Comparison of ENCODE assay signal across 10 cellular contexts in the genomic region with DNA sequence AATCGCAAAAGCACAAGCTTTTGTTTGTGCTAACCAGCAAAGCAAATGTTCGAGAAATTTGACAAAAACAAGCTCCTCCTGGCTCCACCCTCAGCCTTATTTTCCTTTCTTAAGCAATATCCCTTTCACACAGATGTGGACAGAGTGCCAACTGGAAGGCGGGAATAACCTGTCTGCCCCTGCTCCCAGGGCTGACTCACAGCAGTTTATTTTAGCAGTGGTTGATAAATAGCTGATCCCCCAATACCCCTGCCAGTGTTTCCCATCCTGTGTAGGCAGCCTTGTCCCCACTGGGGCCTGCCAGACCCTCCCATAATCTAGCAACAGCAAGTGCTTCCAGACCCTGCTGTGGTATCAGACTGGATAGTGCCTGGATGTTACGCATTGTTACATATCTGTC. TPM values are rescaled to one million over a fixed set of nuclear protein-coding genes. Genes with fewer than 3 reads are reported as not detected.
A peak's percentile ranks its signal among the peaks of the same experiment; 100 is the strongest.
DNase-seq lines count a peak whose midpoint lies in the region; ATAC-seq and TF ChIP-seq lines count a peak whose summit lies in the region.
"Had no signal": no experiment of that assay in that cellular context is flagged by ENCODE, and none has a peak within 500 bp of the region (broad histone marks: within the 10 kb centered on the region; RNA-seq: fewer than 3 reads in every experiment).

No MANE protein-coding gene starts in this region.

- TF ChIP-seq RAD21 in IMR-90 (IDR thresholded peaks at IDR 0.05; ENCODE audit: low read length) = no peak

- peak overlapping the region; percentile 48 for H3K4me2 ChIP-seq in IMR-90 (ENCODE audit: low read depth, low read length)

- peak overlapping the region; percentile 86 for H2BK120ac ChIP-seq in IMR-90 (ENCODE audit: low read depth, low read length)

- peak overlapping the region; percentile 29 for H3K9ac ChIP-seq in IMR-90 (ENCODE audit: low read depth, low read length)

- no peak overlapping the region for H3K4me3 ChIP-seq in IMR-90 (ENCODE audit: insufficient read depth, low read depth, low read length)
- H3K4me3 ChIP-seq in coronary artery = peak overlapping the region; percentile 19
- H3K4me3 ChIP-seq in right lobe of liver = no peak overlapping the region
- H3K4me3 ChIP-seq in suprapubic skin = no peak overlapping the region

- POLR2A ChIA-PET in IMR-90 (lab: Charles Lee; ENCODE audit: unreplicated experiment) (no interaction called here), GM10248 (lab: Yijun Ruan, JAX) (no interaction called here)

- BruUV-seq in IMR-90 (replicated peaks; lab: Mats Ljungman, UMichigan) = no TSS peak

- H3K27me3 ChIP-seq in IMR-90 (ENCODE audit: control insufficient read depth, insufficient read depth, low read length) (no peaks in the 10 kb centered on the region), right lobe of liver (no peaks in the 10 kb centered on the region), suprapubic skin (no peaks in the 10 kb centered on the region)

- intact Hi-C loops in IMR-90 (cut with micrococcal nuclease) = loop anchor here (5.0 kb wide), 1 partner anchor 144 kb away; no protein-coding TSS in a partner anchor
- intact Hi-C loops in right lobe of liver (cut with DNase I) = no loop called here

- peak overlapping the region; percentile 86 for H3K23ac ChIP-seq in IMR-90 (ENCODE audit: low read depth, low read length)

- H3K56ac ChIP-seq in IMR-90 (ENCODE audit: extremely low read depth, insufficient read depth, low read length) = peak overlapping the region; percentile 40

- H3K9me3 Mint-ChIP-seq in activated naive CD8-positive, alpha-beta T cell treated with anti-CD3 and anti-CD28 coated beads, Interleukin-2, amount 50 U/mL, for 24 hours = no peaks in the 10 kb centered on the region

- H3K36me3 ChIP-seq in IMR-90 (ENCODE audit: control insufficient read depth, insufficient read depth, low read length) (peaks cover 4% of the 10 kb centered on the region), right lobe of liver (no peaks in the 10 kb centered on the region), suprapubic skin (no peaks in the 10 kb centered on the region)

- H3K27me3 Mint-ChIP-seq in activated naive CD8-positive, alpha-beta T cell treated with anti-CD3 and anti-CD28 coated beads, Interleukin-2, amount 50 U/mL, for 24 hours = no peaks in the 10 kb centered on the region

- TF ChIP-seq POLR2A in IMR-90 (IDR thresholded peaks at IDR 0.05; ENCODE audit: low read depth, low read length) (no peak), right lobe of liver (IDR thresholded peaks at IDR 0.05) (no peak), suprapubic skin (IDR thresholded peaks at IDR 0.05) (no peak), GM18505 (IDR thresholded peaks at IDR 0.05; ENCODE audit: borderline replicate concordance, extremely low read depth, insufficient read depth, insufficient read length) (no peak)

- peak overlapping the region; percentile 16 to 86 for H4K8ac ChIP-seq in IMR-90 (ENCODE audit: low read depth in 2 of 2, low read length in 2 of 2)

- peak overlapping the region; percentile 60 for H4K91ac ChIP-seq in IMR-90 (ENCODE audit: insufficient read depth, low read depth, low read length)

- H3K14ac ChIP-seq in IMR-90 (replicated peaks; ENCODE audit: low read depth, low read length) = peak overlapping the region; percentile 92

- in situ Hi-C loops in IMR-90 (cut with MboI; ENCODE audit: low sequenced_read_pairs) = no loop called here

- peak overlapping the region; percentile 82 for H2AK5ac ChIP-seq in IMR-90 (ENCODE audit: low read depth, low read length)

- no peak for TF ChIP-seq EP300 in suprapubic skin (IDR thresholded peaks at IDR 0.05)

- H2BK15ac ChIP-seq in IMR-90 (ENCODE audit: low read depth, low read length) = peak overlapping the region; percentile 50; the same call in 2 of the 3 replicates

- H3K4ac ChIP-seq in IMR-90 (ENCODE audit: low read depth, low read length) = peak overlapping the region; percentile 90

- H4K5ac ChIP-seq in IMR-90 (ENCODE audit: low read depth, low read length) = peak overlapping the region; percentile 59

- no peaks in the 10 kb centered on the region for H3K4me1 Mint-ChIP-seq in activated naive CD8-positive, alpha-beta T cell treated with anti-CD3 and anti-CD28 coated beads, Interleukin-2, amount 50 U/mL, for 24 hours

- H3K9me1 ChIP-seq in IMR-90 (ENCODE audit: insufficient read depth, low read length) = peaks cover 44% of the 10 kb centered on the region

- H3K4me3 Mint-ChIP-seq in activated naive CD8-positive, alpha-beta T cell treated with anti-CD3 and anti-CD28 coated beads, Interleukin-2, amount 50 U/mL, for 24 hours = no peak overlapping the region

- H3K27ac Mint-ChIP-seq in activated naive CD8-positive, alpha-beta T cell treated with anti-CD3 and anti-CD28 coated beads, Interleukin-2, amount 50 U/mL, for 24 hours = no peak overlapping the region

- H3K79me1 ChIP-seq in IMR-90 (ENCODE audit: low read depth in 1 of 2, low read length in 2 of 2) = peaks cover 43 to 85% of the 10 kb centered on the region in 2 experiments

- H3K4me1 ChIP-seq in IMR-90 (ENCODE audit: control insufficient read depth, insufficient read depth, low read length) = peaks cover 40% of the 10 kb centered on the region
- peaks cover 0 to 10% (median 0%) of the 10 kb centered on the region in 4 donors for H3K4me1 ChIP-seq in right lobe of liver
- H3K4me1 ChIP-seq in suprapubic skin = peaks cover 45% of the 10 kb centered on the region

- peak overlapping the region; percentile 67 for H3K18ac ChIP-seq in IMR-90 (ENCODE audit: low read depth, low read length)

- ATAC-seq in IMR-90 (ENCODE audit: low read depth) (peak; percentile 65), right lobe of liver (peak; percentile 78 to 95 (median 87)), GM18505 (IDR thresholded peaks at IDR 0.05; ENCODE audit: unreplicated experiment) (no peak), GM19455 (IDR thresholded peaks at IDR 0.05; ENCODE audit: unreplicated experiment) (no peak)
- ATAC-seq in activated naive CD8-positive, alpha-beta T cell treated with anti-CD3 and anti-CD28 coated beads, Interleukin-2, amount 50 U/mL, for 24 hours = no peak

- peak overlapping the region; percentile 73 for H2BK20ac ChIP-seq in IMR-90 (ENCODE audit: low read depth, low read length)

- TF ChIP-seq CTCF in IMR-90 (conservative IDR thresholded peaks at IDR 0.05; ENCODE audit: low read depth, low read length) = no peak
- TF ChIP-seq CTCF in coronary artery (IDR thresholded peaks at IDR 0.05) = no peak
- TF ChIP-seq CTCF in right lobe of liver (IDR thresholded peaks at IDR 0.05) = no peak
- no peak for TF ChIP-seq CTCF in suprapubic skin (IDR thresholded peaks at IDR 0.05)
- no peak for TF ChIP-seq CTCF in GM10248 (IDR thresholded peaks at IDR 0.05; ENCODE audit: control extremely low read depth, extremely low read depth, low read depth, missing control alignments)

- DNase-seq in IMR-90 (peak; percentile 91), coronary artery (ENCODE audit: low spot score) (peak; percentile 90), right lobe of liver (peak in 2 of 3 donors; percentile 49 to 55), suprapubic skin (ENCODE audit: low spot score in 2 of 2) (peak in 1 of 2 donors; percentile 78), GM10248 (ENCODE audit: extremely low spot score) (no peak)
- no peak for DNase-seq in activated naive CD8-positive, alpha-beta T cell treated with anti-CD3 and anti-CD28 coated beads, Interleukin-2, amount 50 U/mL, for 24 hours
- DNase-seq: amniotic stem cell, NCI-H2081 had no signal

- H2AFZ ChIP-seq in IMR-90 (replicated peaks; ENCODE audit: low read length, poor library complexity) = no peak overlapping the region

- H3K9me3 ChIP-seq in IMR-90 (ENCODE audit: control insufficient read depth, insufficient read depth, low read length) (no peaks in the 10 kb centered on the region), right lobe of liver (no peaks in the 10 kb centered on the region), suprapubic skin (no peaks in the 10 kb centered on the region)

- H3K27ac ChIP-seq in IMR-90 (ENCODE audit: insufficient read depth, low read length) (peak overlapping the region; percentile 71), coronary artery (peak overlapping the region; percentile 75 to 91), right lobe of liver (no peak overlapping the region), suprapubic skin (peak overlapping the region; percentile 82)

- peaks cover 18% of the 10 kb centered on the region; the same call in 1 of the 2 replicates for H4K20me1 ChIP-seq in IMR-90 (ENCODE audit: insufficient read depth, low read length)

- H3K36me3 Mint-ChIP-seq in activated naive CD8-positive, alpha-beta T cell treated with anti-CD3 and anti-CD28 coated beads, Interleukin-2, amount 50 U/mL, for 24 hours (ENCODE audit: low read depth) = no peaks in the 10 kb centered on the region

- H2BK5ac ChIP-seq in IMR-90 (ENCODE audit: low read depth, low read length, poor library complexity, severe bottlenecking) = peak overlapping the region; percentile 84

- H2AK9ac ChIP-seq in IMR-90 (replicated peaks; ENCODE audit: low read depth, low read length, poor library complexity) = peak overlapping the region; percentile 33

- 60% methylated on average over 1 of the region's 4 CpGs; no CpG with 5 or more reads in 1 of the 2 experiments for WGBS in IMR-90 (ENCODE audit: extremely low coverage in 2 of 2, insufficient read length in 1 of 2), 2 experiments
- 59% methylated on average over 4 of the region's 4 CpGs for WGBS in right lobe of liver (ENCODE audit: insufficient coverage, low coverage, low lambda C conversion rate, missing lambda C conversion rate)
- 24% methylated on average over 4 of the region's 4 CpGs for WGBS in suprapubic skin

- dilution Hi-C loops in IMR-90 (cut with HindIII; ENCODE audit: low sequenced_read_pairs, unreplicated experiment) = no loop called here

- CTCF ChIA-PET in IMR-90 (lab: Yijun Ruan, JAX) (interaction anchor here (1.1 to 1.5 kb wide), 2 partner anchors 18 to 19 kb away, joined by 3 to 4 read pairs; no protein-coding TSS in a partner anchor), GM10248 (lab: Yijun Ruan, JAX) (interaction anchor here (1.2 kb wide), 1 partner anchor 35 kb away, joined by 3 read pairs; no protein-coding TSS in a partner anchor)

TF ChIP-seq in IMR-90, 13 proteins besides CTCF, POLR2A, EP300 and RAD21 (continues in another document):
- TF ChIP-seq MAFK (IDR thresholded peaks at IDR 0.05; ENCODE audit: low read depth, low read length) (no peak), BHLHE40 (IDR thresholded peaks at IDR 0.05; ENCODE audit: low read depth, low read length) (0 out of 2 replicates have a peak, but pooled peaks have one; percentile 7), NFE2L2 (IDR thresholded peaks at IDR 0.05; ENCODE audit: low read depth, low read length) (no peak), FOS (IDR thresholded peaks at IDR 0.05; ENCODE audit: low read depth, low read length) (peak; percentile 57; the same call in 1 of the 2 replicates)

RNA-seq across cellular contexts. Expression of a gene that starts 53.5 kb away (rescaled TPM):
- total RNA-seq in IMR-90 (2012; rRNA removed) = 65.2 and 65.8 TPM in 2 replicates
- polyA plus RNA-seq in IMR-90 (2012; rRNA removed) = 68.9 and 80.2 TPM in 2 replicates
- polyA plus RNA-seq in IMR-90 (2012; cell fraction: cytosol; rRNA removed) = 30.2 and 37.0 TPM in 2 replicates
- polyA plus RNA-seq in IMR-90 (2012; cell fraction: nucleus; rRNA removed; ENCODE audit: low replicate concordance) = 13.5 and 44.5 TPM in 2 replicates
- 10 to 100 TPM; 11.1 to 27.5 (median 21.8) TPM for total RNA-seq in right lobe of liver
- total RNA-seq in suprapubic skin = 10 to 100 TPM; 16.7 to 26.2 (median 21.4) TPM

Comparison
In these comparisons a context has a peak if more than half of its experiments do, and no peak if none do; other contexts are left out.
1. ATAC-seq: peak in IMR-90 (single experiment) and right lobe of liver (4 of 4); none in GM18505 (single experiment), GM19455 (single experiment) and activated naive CD8-positive, alpha-beta T cell treated with anti-CD3 and anti-CD28 coated beads, Interleukin-2, amount 50 U/mL, for 24 hours (single experiment).
2. DNase-seq: peak in IMR-90 (single experiment), coronary artery (single experiment) and right lobe of liver (2 of 3); none in GM10248 (single experiment) and activated naive CD8-positive, alpha-beta T cell treated with anti-CD3 and anti-CD28 coated beads, Interleukin-2, amount 50 U/mL, for 24 hours (single experiment).
3. H3K27ac ChIP-seq: peak in IMR-90 (single experiment), coronary artery (2 of 2) and suprapubic skin (single experiment); none in right lobe of liver (0 of 3).